ENCODE assay signal across 8 cellular contexts in the genomic region with DNA sequence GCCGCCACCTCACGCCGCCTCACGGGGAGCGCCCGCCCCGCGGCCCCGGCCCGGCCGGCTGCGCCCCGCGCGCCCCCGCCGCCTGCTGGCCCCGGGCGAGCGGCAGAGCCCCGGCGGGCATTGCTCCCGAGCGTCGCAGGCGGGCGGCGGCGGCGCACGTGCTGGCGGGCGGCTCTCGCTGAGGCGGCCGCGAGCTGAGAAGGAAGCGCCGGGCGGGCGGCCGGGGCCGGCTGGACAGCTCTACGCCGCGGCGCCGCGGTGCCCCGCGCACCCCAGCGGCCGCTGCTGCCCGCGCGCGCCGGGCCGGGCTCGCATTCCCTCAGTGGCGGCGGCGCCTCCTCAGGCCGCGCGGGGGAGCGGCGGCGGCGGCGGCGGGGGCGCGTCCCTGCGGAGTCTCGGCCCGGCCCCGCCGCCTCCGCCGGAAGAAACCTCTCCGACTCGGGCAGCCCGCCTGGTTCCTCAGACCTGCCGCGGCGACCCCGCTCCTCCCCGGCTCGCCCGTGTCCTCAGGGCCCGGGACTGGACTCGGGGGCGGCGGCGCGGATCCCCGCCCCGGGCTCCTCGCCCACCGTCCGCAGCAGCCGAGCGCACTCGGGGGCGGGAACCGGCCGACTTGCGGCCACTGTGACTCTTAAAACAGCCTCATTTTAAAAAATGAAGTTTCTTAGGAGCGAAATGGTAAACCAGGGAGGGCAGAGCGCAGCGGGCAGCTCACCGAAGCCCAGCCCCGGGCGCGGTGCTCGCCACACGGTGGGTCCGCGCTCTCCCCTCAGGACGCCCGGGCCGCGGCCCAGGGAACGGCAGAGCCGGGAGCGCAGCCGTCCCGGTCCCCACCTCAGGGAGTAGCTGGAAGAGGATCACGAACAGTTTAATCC.
DNase-seq lines count a peak whose midpoint lies in the region; ATAC-seq, FAIRE-seq and TF ChIP-seq lines count a peak whose summit lies in the region.

A gene (minus strand): TSS at position 287 of the 875 bp plus-strand sequence. CDS start 116,500 bp downstream, outside the sequence.

- peak within 1 kb of the TSS; percentile 37; the same call in 1 of the 2 replicates for H3K27ac ChIP-seq in DND-41 (ENCODE audit: low read length)

- H3K9me3 ChIP-seq in DND-41 (ENCODE audit: insufficient read depth, low read length, severe bottlenecking) = no peaks in the 10 kb centered on the region

- H2AFZ ChIP-seq in DND-41 (ENCODE audit: low read depth, low read length) = peak within 1 kb of the TSS; percentile 80

- peaks cover 10% of the 10 kb centered on the region for H4K20me1 ChIP-seq in DND-41 (ENCODE audit: insufficient read depth, low read length)

- H3K36me3 ChIP-seq in DND-41 (ENCODE audit: insufficient read depth, low read length) = peaks cover 9% of the 10 kb centered on the region

- peaks cover 30% of the 10 kb centered on the region for H3K4me1 ChIP-seq in DND-41 (ENCODE audit: insufficient read depth, low read length)

- FAIRE-seq in H54 (lab: Jason Lieb, UNC) = no peak

- peak within 1 kb of the TSS; percentile 64 for H3K9ac ChIP-seq in DND-41 (ENCODE audit: low read depth, low read length)

- H3K4me3 ChIP-seq in DND-41 (ENCODE audit: low read depth in 1 of 2, low read length in 2 of 2) (peak within 1 kb of the TSS; percentile 35 to 67; a peak in 3 of 4 replicates), choroid plexus epithelial cell (ENCODE audit: low read depth, low read length) (peak within 1 kb of the TSS; percentile 68)

- TF ChIP-seq CTCF in DND-41 (IDR thresholded peaks at IDR 0.05; ENCODE audit: borderline replicate concordance, extremely low read depth, low read length, poor library complexity, severe bottlenecking) (no peak), choroid plexus epithelial cell (conservative IDR thresholded peaks at IDR 0.05; ENCODE audit: low read depth, low read length) (no peak)

- H3K79me2 ChIP-seq in DND-41 (ENCODE audit: insufficient read depth, low read length) = peaks cover 14% of the 10 kb centered on the region

- TF ChIP-seq POLR2A in H54 (IDR thresholded peaks at IDR 0.05; ENCODE audit: low read depth, low read length) = peak; percentile 45; the same call in 1 of the 2 replicates

- DNase-seq in DND-41 = peak; percentile 56
- DNase-seq in H54 (ENCODE audit: insufficient read length, low spot score) = peak; percentile 53
- peak; percentile 56 for DNase-seq in NCI-H146 (lab: John Stamatoyannopoulos, UW)
- DNase-seq in activated CD4-positive, alpha-beta T cell treated with anti-CD3 and anti-CD28 coated beads for 1 hour = peak; percentile 49
- peak; percentile 59 for DNase-seq in choroid plexus epithelial cell (ENCODE audit: low read depth)
- DNase-seq in left kidney (ENCODE audit: low read depth, low spot score) = peak; percentile 89
- DNase-seq in stimulated activated CD4-positive, alpha-beta T cell treated with anti-CD3 and anti-CD28 coated beads, Interleukin-4, amount 100 ng/mL, for 4 hours = peak; percentile 53 to 65
- no peak for DNase-seq in NCI-H2029 treated with DMSO at 0.1 percent for 48 hours (lab: John Stamatoyannopoulos, UW)

- ATAC-seq in DND-41 (ENCODE audit: insufficient read depth, low read depth) = peak; percentile 74

- H3K27me3 ChIP-seq in DND-41 (ENCODE audit: insufficient read depth, low read length, poor library complexity) = peaks cover 47% of the 10 kb centered on the region

- peak within 1 kb of the TSS; percentile 92 for H3K4me2 ChIP-seq in DND-41 (ENCODE audit: insufficient read depth, low read length)
